Comparison of ENCODE assay signal across 2 cellular contexts in the genomic region with DNA sequence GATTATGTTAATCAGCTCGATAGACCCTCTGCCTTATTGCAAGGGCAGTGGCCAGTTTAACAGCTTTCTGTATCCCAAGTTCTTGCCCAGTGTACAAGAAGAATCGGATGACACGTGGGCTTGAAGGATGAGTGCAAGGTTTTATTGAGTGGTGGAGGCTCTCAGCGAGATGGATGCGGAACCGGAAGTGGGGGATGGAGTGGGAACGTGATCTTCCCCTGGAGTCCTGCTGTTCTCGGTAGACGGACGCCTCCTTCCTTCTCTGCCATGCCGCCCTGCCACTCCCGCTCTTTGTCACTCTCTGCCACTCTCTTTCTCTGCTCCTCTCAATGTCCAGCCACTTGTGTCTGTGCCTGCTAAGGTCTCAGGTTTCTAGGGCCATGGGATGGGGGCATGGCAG.
A peak's percentile ranks its signal among the peaks of the same experiment; 100 is the strongest.
TF ChIP-seq lines count a peak whose summit lies in the region.

No MANE protein-coding gene starts in this region.

TF ChIP-seq in GM23338, 12 proteins besides CTCF, POLR2A, EP300 and RAD21 (continues in another document):
- no peak for TF ChIP-seq ZNF331 (CRISPR knock-in tag; IDR thresholded peaks at IDR 0.05; ENCODE audit: low read depth)
- no peak for TF ChIP-seq ETS1 (IDR thresholded peaks at IDR 0.05)
- TF ChIP-seq, protein P1, sequence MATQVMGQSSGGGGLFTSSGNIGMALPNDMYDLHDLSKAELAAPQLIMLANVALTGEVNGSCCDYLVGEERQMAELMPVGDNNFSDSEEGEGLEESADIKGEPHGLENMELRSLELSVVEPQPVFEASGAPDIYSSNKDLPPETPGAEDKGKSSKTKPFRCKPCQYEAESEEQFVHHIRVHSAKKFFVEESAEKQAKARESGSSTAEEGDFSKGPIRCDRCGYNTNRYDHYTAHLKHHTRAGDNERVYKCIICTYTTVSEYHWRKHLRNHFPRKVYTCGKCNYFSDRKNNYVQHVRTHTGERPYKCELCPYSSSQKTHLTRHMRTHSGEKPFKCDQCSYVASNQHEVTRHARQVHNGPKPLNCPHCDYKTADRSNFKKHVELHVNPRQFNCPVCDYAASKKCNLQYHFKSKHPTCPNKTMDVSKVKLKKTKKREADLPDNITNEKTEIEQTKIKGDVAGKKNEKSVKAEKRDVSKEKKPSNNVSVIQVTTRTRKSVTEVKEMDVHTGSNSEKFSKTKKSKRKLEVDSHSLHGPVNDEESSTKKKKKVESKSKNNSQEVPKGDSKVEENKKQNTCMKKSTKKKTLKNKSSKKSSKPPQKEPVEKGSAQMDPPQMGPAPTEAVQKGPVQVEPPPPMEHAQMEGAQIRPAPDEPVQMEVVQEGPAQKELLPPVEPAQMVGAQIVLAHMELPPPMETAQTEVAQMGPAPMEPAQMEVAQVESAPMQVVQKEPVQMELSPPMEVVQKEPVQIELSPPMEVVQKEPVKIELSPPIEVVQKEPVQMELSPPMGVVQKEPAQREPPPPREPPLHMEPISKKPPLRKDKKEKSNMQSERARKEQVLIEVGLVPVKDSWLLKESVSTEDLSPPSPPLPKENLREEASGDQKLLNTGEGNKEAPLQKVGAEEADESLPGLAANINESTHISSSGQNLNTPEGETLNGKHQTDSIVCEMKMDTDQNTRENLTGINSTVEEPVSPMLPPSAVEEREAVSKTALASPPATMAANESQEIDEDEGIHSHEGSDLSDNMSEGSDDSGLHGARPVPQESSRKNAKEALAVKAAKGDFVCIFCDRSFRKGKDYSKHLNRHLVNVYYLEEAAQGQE (IDR thresholded peaks at IDR 0.05; ENCODE audit: unreplicated experiment) = no peak
- no peak for TF ChIP-seq EZH2 (IDR thresholded peaks at IDR 0.05; ENCODE audit: low read depth, unreplicated experiment)
- TF ChIP-seq POLR2AphosphoS5 (IDR thresholded peaks at IDR 0.05; ENCODE audit: low read depth) = no peak
- no peak for TF ChIP-seq JUNB (IDR thresholded peaks at IDR 0.05; ENCODE audit: unreplicated experiment)
- no peak for TF ChIP-seq STAT1 (IDR thresholded peaks at IDR 0.05; ENCODE audit: unreplicated experiment)
- TF ChIP-seq, protein P2, sequence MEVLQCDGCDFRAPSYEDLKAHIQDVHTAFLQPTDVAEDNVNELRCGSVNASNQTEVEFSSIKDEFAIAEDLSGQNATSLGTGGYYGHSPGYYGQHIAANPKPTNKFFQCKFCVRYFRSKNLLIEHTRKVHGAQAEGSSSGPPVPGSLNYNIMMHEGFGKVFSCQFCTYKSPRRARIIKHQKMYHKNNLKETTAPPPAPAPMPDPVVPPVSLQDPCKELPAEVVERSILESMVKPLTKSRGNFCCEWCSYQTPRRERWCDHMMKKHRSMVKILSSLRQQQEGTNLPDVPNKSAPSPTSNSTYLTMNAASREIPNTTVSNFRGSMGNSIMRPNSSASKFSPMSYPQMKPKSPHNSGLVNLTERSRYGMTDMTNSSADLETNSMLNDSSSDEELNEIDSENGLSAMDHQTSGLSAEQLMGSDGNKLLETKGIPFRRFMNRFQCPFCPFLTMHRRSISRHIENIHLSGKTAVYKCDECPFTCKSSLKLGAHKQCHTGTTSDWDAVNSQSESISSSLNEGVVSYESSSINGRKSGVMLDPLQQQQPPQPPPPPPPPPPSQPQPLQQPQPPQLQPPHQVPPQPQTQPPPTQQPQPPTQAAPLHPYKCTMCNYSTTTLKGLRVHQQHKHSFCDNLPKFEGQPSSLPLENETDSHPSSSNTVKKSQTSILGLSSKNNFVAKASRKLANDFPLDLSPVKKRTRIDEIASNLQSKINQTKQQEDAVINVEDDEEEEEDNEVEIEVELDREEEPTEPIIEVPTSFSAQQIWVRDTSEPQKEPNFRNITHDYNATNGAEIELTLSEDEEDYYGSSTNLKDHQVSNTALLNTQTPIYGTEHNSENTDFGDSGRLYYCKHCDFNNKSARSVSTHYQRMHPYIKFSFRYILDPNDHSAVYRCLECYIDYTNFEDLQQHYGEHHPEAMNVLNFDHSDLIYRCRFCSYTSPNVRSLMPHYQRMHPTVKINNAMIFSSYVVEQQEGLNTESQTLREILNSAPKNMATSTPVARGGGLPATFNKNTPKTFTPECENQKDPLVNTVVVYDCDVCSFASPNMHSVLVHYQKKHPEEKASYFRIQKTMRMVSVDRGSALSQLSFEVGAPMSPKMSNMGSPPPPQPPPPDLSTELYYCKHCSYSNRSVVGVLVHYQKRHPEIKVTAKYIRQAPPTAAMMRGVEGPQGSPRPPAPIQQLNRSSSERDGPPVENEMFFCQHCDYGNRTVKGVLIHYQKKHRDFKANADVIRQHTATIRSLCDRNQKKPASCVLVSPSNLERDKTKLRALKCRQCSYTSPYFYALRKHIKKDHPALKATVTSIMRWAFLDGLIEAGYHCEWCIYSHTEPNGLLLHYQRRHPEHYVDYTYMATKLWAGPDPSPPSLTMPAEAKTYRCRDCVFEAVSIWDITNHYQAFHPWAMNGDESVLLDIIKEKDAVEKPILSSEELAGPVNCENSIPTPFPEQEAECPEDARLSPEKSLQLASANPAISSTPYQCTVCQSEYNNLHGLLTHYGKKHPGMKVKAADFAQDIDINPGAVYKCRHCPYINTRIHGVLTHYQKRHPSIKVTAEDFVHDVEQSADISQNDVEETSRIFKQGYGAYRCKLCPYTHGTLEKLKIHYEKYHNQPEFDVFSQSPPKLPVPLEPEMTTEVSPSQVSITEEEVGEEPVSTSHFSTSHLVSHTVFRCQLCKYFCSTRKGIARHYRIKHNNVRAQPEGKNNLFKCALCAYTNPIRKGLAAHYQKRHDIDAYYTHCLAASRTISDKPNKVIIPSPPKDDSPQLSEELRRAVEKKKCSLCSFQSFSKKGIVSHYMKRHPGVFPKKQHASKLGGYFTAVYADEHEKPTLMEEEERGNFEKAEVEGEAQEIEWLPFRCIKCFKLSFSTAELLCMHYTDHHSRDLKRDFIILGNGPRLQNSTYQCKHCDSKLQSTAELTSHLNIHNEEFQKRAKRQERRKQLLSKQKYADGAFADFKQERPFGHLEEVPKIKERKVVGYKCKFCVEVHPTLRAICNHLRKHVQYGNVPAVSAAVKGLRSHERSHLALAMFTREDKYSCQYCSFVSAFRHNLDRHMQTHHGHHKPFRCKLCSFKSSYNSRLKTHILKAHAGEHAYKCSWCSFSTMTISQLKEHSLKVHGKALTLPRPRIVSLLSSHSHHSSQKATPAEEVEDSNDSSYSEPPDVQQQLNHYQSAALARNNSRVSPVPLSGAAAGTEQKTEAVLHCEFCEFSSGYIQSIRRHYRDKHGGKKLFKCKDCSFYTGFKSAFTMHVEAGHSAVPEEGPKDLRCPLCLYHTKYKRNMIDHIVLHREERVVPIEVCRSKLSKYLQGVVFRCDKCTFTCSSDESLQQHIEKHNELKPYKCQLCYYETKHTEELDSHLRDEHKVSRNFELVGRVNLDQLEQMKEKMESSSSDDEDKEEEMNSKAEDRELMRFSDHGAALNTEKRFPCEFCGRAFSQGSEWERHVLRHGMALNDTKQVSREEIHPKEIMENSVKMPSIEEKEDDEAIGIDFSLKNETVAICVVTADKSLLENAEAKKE (CRISPR knock-in tag; IDR thresholded peaks at IDR 0.05) = no peak
- no peak for TF ChIP-seq CREB1 (CRISPR knock-in tag; IDR thresholded peaks at IDR 0.05; ENCODE audit: low read depth)
- no peak for TF ChIP-seq ZNF114 (CRISPR knock-in tag; IDR thresholded peaks at IDR 0.05)

TF ChIP-seq in H1, 55 proteins besides CTCF, POLR2A, EP300 and RAD21:
- TF ChIP-seq, protein P3, sequence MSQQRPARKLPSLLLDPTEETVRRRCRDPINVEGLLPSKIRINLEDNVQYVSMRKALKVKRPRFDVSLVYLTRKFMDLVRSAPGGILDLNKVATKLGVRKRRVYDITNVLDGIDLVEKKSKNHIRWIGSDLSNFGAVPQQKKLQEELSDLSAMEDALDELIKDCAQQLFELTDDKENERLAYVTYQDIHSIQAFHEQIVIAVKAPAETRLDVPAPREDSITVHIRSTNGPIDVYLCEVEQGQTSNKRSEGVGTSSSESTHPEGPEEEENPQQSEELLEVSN (IDR thresholded peaks at IDR 0.05) = peak; percentile 13; the same call in 1 of the 2 replicates
- TF ChIP-seq TCF12 (IDR thresholded peaks at IDR 0.05; ENCODE audit: low read depth, low read length) (no peak), RBBP5 (IDR thresholded peaks at IDR 0.05; ENCODE audit: borderline replicate concordance, low read depth, low read length) (no peak), CBX5 (IDR thresholded peaks at IDR 0.05; ENCODE audit: low read depth, low read length) (no peak)
